22 cellular contexts compared by ENCODE assay signal in the genomic region with DNA sequence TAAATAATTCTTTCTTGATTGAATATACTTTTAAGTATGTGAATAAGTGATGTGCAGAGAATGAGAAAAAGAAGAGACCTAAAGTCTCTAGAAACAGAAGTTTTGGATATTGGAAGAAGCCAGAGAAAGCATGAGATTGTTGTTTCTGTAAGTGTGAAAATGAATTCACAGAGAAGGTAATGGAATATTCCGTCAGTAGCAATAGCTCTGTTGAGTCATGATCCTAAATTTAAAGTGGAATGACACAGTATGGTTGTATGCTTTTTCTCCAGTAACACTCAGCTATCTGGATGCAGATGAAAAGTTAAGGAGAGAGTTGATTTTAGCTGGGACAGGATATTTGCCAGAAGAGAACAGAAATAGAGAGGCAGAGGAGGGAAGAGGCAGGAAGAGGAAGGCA.
"Had no signal": no experiment of that assay in that cellular context is flagged by ENCODE, and none has a peak within 500 bp of the region (broad histone marks: within the 10 kb centered on the region; RNA-seq: fewer than 3 reads in every experiment).

No MANE protein-coding gene starts in this region.

- H3K27me3 ChIP-seq: esophagus squamous epithelium, gastrocnemius medialis, heart right ventricle, transverse colon had no signal

- H3K4me3 Mint-ChIP-seq: nephron; stimulated activated naive B cell treated with anti-CD40 and anti-IgM and Interleukin-4, amounts not matched to agents 10 μg/mL and 1 μg/mL and 100 μg/mL, for 72 hours; stimulated activated naive CD8-positive, alpha-beta T cell treated with anti-CD3 and anti-CD28 coated beads, Interleukin-15, amount 100 ng/mL, for 72 hours had no signal

- H3K4me1 ChIP-seq: esophagus squamous epithelium, gastrocnemius medialis, heart right ventricle, left ventricle myocardium inferior, lower lobe of right lung, parathyroid adenoma, prostate gland, transverse colon had no signal

- H3K9me3 ChIP-seq: gastrocnemius medialis, lower lobe of right lung, prostate gland, thoracic aorta, transverse colon had no signal

- H2AFZ ChIP-seq: parathyroid adenoma had no signal

- H3K27ac ChIP-seq: esophagus squamous epithelium, gastrocnemius medialis, heart right ventricle, left ventricle myocardium inferior, lower lobe of right lung, parathyroid adenoma, prostate gland, thoracic aorta, transverse colon had no signal

- H3K9ac ChIP-seq: parathyroid adenoma had no signal

- H3K79me2 ChIP-seq: parathyroid adenoma had no signal

- H3K27me3 Mint-ChIP-seq: naive B cell; stimulated activated naive B cell treated with anti-CD40 and anti-IgM and Interleukin-4, amounts not matched to agents 10 μg/mL and 1 μg/mL and 100 μg/mL, for 72 hours; stimulated activated naive CD8-positive, alpha-beta T cell treated with anti-CD3 and anti-CD28 coated beads, Interleukin-15, amount 100 ng/mL, for 72 hours had no signal

- H3K27ac Mint-ChIP-seq: naive B cell; nephron; stimulated activated naive B cell treated with anti-CD40 and anti-IgM and Interleukin-4, amounts not matched to agents 10 μg/mL and 1 μg/mL and 100 μg/mL, for 72 hours; stimulated activated naive CD8-positive, alpha-beta T cell treated with anti-CD3 and anti-CD28 coated beads, Interleukin-15, amount 100 ng/mL, for 72 hours had no signal

- H3K36me3 Mint-ChIP-seq: naive B cell; stimulated activated naive B cell treated with anti-CD40 and anti-IgM and Interleukin-4, amounts not matched to agents 10 μg/mL and 1 μg/mL and 100 μg/mL, for 72 hours had no signal

- H3K4me1 Mint-ChIP-seq: naive B cell; stimulated activated naive B cell treated with anti-CD40 and anti-IgM and Interleukin-4, amounts not matched to agents 10 μg/mL and 1 μg/mL and 100 μg/mL, for 72 hours; stimulated activated naive CD8-positive, alpha-beta T cell treated with anti-CD3 and anti-CD28 coated beads, Interleukin-15, amount 100 ng/mL, for 72 hours had no signal

- DNase-seq: central memory CD4-positive, alpha-beta T cell; cortex of kidney; effector memory CD4-positive, alpha-beta T cell; esophagus squamous epithelium; gastrocnemius medialis; heart right ventricle; hypothalamus; left cardiac atrium; left ventricle myocardium inferior; lower lobe of right lung; mesendoderm; naive B cell; retina; stimulated activated CD4-positive, alpha-beta T cell treated with anti-CD3 and anti-CD28 coated beads, Interleukin-2, amount 100 ng/mL, for 24 hours; stimulated activated CD4-positive, alpha-beta T cell treated with anti-CD3 and anti-CD28 coated beads, Interleukin-4, amount 100 ng/mL, for 4 hours; stimulated activated naive B cell treated with anti-CD40 and anti-IgM and Interleukin-4, amounts not matched to agents 10 μg/mL and 1 μg/mL and 100 μg/mL, for 72 hours; stimulated activated naive CD8-positive, alpha-beta T cell treated with anti-CD3 and anti-CD28 coated beads, Interleukin-15, amount 100 ng/mL, for 72 hours; transverse colon had no signal

- H3K36me3 ChIP-seq: esophagus squamous epithelium, gastrocnemius medialis, heart right ventricle, left ventricle myocardium inferior, lower lobe of right lung, prostate gland, thoracic aorta, transverse colon had no signal

- H3K4me3 ChIP-seq: esophagus squamous epithelium, gastrocnemius medialis, heart right ventricle, left ventricle myocardium inferior, lower lobe of right lung, prostate gland, thoracic aorta, transverse colon had no signal
